Comparison of ENCODE assay signal across 8 cellular contexts in genomic region chr10:93288679-93289634, GRCh38.
DNase-seq lines count a peak whose midpoint lies in the region; ATAC-seq and TF ChIP-seq lines count a peak whose summit lies in the region.

No MANE protein-coding gene starts in this region.

- peak; percentile 92 to 94 for ATAC-seq in lower lobe of right lung
- no peak for ATAC-seq in HG03520 (IDR thresholded peaks at IDR 0.05; ENCODE audit: unreplicated experiment)

- H3K36me3 ChIP-seq in lower lobe of right lung, result no peaks in the 10 kb centered on the region

- no peak overlapping the region for H3K4me3 ChIP-seq in lower lobe of right lung

- H3K9me3 ChIP-seq in lower lobe of right lung, result no peaks in the 10 kb centered on the region

- H3K27ac ChIP-seq in lower lobe of right lung, result peak overlapping the region; percentile 36

- no peaks in the 10 kb centered on the region for H3K4me1 ChIP-seq in lower lobe of right lung

- DNase-seq in activated gamma-delta T cell treated with Interleukin-2 at 50 U/mL for 16 hours (peak; percentile 44), activated gamma-delta T cell (lab: John Stamatoyannopoulos, UW) (no peak), NCI-H2029 (lab: John Stamatoyannopoulos, UW) (peak; percentile 6), ecto neural progenitor cell (ENCODE audit: low spot score) (peak; percentile 85), lower lobe of right lung (peak; percentile 71)
- DNase-seq in activated CD4-positive, alpha-beta T cell treated with anti-CD3 and anti-CD28 coated beads for 48 hours, result peak; percentile 63
- DNase-seq in stimulated activated CD8-positive, alpha-beta memory T cell treated with anti-CD3 and anti-CD28 coated beads, Interleukin-15, amount 100 ng/mL, for 1 hour (ENCODE audit: low read depth), result peak; percentile 9

- no peaks in the 10 kb centered on the region for H3K27me3 ChIP-seq in lower lobe of right lung (ENCODE audit: low read depth)

- peak; percentile 79 for TF ChIP-seq CTCF in lower lobe of right lung (IDR thresholded peaks at IDR 0.05)

- intact Hi-C loops in lower lobe of right lung (cut with DNase I), result no loop called here
